Comparison of ENCODE assay signal across 7 cellular contexts in genomic region chr1:206739411-206740076, GRCh38. TPM values are rescaled to one million over a fixed set of nuclear protein-coding genes. Genes with fewer than 3 reads are reported as not detected.
DNase-seq lines count a peak whose midpoint lies in the region; ATAC-seq and TF ChIP-seq lines count a peak whose summit lies in the region.

No MANE protein-coding gene starts in this region.

- H3K4me1 Mint-ChIP-seq in activated naive CD8-positive, alpha-beta T cell treated with anti-CD3 and anti-CD28 coated beads, Interleukin-2, amount 50 U/mL, for 24 hours: peaks cover 97% of the 10 kb centered on the region
- H3K4me1 Mint-ChIP-seq in type B pancreatic cell (ENCODE audit: unreplicated experiment): peaks cover 14% of the 10 kb centered on the region

- peak; percentile 80 for ATAC-seq in GM21619 (IDR thresholded peaks at IDR 0.05; ENCODE audit: unreplicated experiment)
- peak; percentile 77 for ATAC-seq in activated naive CD8-positive, alpha-beta T cell treated with anti-CD3 and anti-CD28 coated beads, Interleukin-2, amount 50 U/mL, for 24 hours

- TF ChIP-seq POLR2A in GM18526 (IDR thresholded peaks at IDR 0.05; ENCODE audit: extremely low read depth, insufficient read length): peak; percentile 49

- no peaks in the 10 kb centered on the region for H3K27me3 Mint-ChIP-seq in activated naive CD8-positive, alpha-beta T cell treated with anti-CD3 and anti-CD28 coated beads, Interleukin-2, amount 50 U/mL, for 24 hours
- H3K27me3 Mint-ChIP-seq in type B pancreatic cell: no peaks in the 10 kb centered on the region

- no peak overlapping the region for H3K4me3 ChIP-seq in Jurkat, Clone E6-1 (ENCODE audit: low read length)

- H3K9me3 Mint-ChIP-seq in activated naive CD8-positive, alpha-beta T cell treated with anti-CD3 and anti-CD28 coated beads, Interleukin-2, amount 50 U/mL, for 24 hours: no peaks in the 10 kb centered on the region
- no peaks in the 10 kb centered on the region for H3K9me3 Mint-ChIP-seq in type B pancreatic cell

- peak overlapping the region; percentile 50 for H3K4me3 Mint-ChIP-seq in activated naive CD8-positive, alpha-beta T cell treated with anti-CD3 and anti-CD28 coated beads, Interleukin-2, amount 50 U/mL, for 24 hours
- no peak overlapping the region for H3K4me3 Mint-ChIP-seq in type B pancreatic cell

- no peak for TF ChIP-seq CTCF in type B pancreatic cell (conservative IDR thresholded peaks at IDR 0.05)

- peak overlapping the region; percentile 96 for H3K27ac Mint-ChIP-seq in activated naive CD8-positive, alpha-beta T cell treated with anti-CD3 and anti-CD28 coated beads, Interleukin-2, amount 50 U/mL, for 24 hours
- no peak overlapping the region for H3K27ac Mint-ChIP-seq in type B pancreatic cell

- DNase-seq in Jurkat, Clone E6-1 (ENCODE audit: low read depth, low spot score): peak; percentile 59
- peak; percentile 41 for DNase-seq in activated naive CD8-positive, alpha-beta T cell treated with anti-CD3 and anti-CD28 coated beads, Interleukin-2, amount 50 U/mL, for 24 hours
- no peak for DNase-seq in GOT3 (lab: John Stamatoyannopoulos, UW)
- DNase-seq in type B pancreatic cell (ENCODE audit: extremely low spot score, unreplicated experiment): no peak
- DNase-seq in NK-92 treated with Interleukin-12 subunit alpha and Interleukin-12 subunit beta, amount 100 ng/mL, for 24 hours (lab: John Stamatoyannopoulos, UW): no peak

- H3K36me3 Mint-ChIP-seq in activated naive CD8-positive, alpha-beta T cell treated with anti-CD3 and anti-CD28 coated beads, Interleukin-2, amount 50 U/mL, for 24 hours (ENCODE audit: low read depth): peaks cover 21% of the 10 kb centered on the region
- H3K36me3 Mint-ChIP-seq in type B pancreatic cell: peaks cover 3% of the 10 kb centered on the region

RNA-seq across cellular contexts. Expression of gene IL19, which starts 31.0 kb away (rescaled TPM):
- not detected for polyA plus RNA-seq in Jurkat, Clone E6-1 (2012; ENCODE audit: insufficient read depth, insufficient read length)
- total RNA-seq in type B pancreatic cell (ENCODE audit: low replicate concordance): not detected in 2 replicates

RNA-seq across cellular contexts. Expression of gene IL10, which starts 32.8 kb away (rescaled TPM):
- polyA plus RNA-seq in Jurkat, Clone E6-1 (2012; ENCODE audit: insufficient read depth, insufficient read length): 0.59 TPM
- total RNA-seq in type B pancreatic cell (ENCODE audit: low replicate concordance): not detected in 2 replicates

RNA-seq across cellular contexts. Expression of gene MAPKAPK2, which starts 54.8 kb away (rescaled TPM):
- 42.0 TPM for polyA plus RNA-seq in Jurkat, Clone E6-1 (2012; ENCODE audit: insufficient read depth, insufficient read length)
- 62.3 and 63.1 TPM in 2 replicates for total RNA-seq in type B pancreatic cell (ENCODE audit: low replicate concordance)

Comparison
In these comparisons a context has a peak if more than half of its experiments do, and no peak if none do; other contexts are left out.
1. DNase-seq: peak in Jurkat, Clone E6-1 (single experiment) and activated naive CD8-positive, alpha-beta T cell treated with anti-CD3 and anti-CD28 coated beads, Interleukin-2, amount 50 U/mL, for 24 hours (single experiment); none in GOT3 (single experiment), type B pancreatic cell (single experiment) and NK-92 treated with Interleukin-12 subunit alpha and Interleukin-12 subunit beta, amount 100 ng/mL, for 24 hours (single experiment).